8 cellular contexts compared by ENCODE assay signal in the genomic region with DNA sequence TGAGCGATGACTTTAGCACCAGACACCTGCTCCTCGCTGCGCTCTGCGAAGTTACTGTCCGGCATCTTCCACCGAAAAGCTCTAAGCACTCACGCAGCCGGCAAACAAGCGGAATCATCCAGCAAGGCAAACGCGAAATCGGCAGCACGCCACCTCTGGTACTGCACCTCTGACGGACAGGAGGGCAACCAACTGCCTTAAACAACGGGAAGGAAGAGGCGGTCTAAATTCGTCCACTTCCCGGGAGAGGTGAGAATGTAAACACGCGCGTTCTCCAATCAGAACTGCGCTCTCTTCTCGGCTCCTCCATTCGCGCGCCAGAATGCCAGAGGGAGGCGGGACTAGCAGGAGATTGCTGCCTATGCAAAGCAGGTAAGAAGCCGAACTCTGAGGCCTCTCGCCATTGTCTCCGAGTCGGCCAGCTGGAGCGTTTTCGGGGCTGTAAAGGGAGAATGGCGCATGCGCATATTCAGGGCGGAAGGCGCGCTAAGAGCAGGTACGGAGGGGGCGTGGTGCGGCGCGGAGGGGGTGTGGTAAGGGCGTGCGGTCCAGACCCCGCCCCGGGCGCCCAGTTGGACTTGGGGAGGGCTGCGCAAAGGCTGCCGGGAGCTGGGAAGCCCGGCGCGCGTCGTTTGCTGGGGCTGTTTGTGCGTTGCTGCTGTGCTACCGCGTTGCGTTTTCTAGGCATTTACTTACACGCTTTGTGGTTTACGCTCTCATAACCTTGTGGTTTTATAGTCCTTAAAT. TPM values are rescaled to one million over a fixed set of nuclear protein-coding genes. Genes with fewer than 3 reads are reported as not detected.
DNase-seq lines count a peak whose midpoint lies in the region; ATAC-seq, FAIRE-seq and TF ChIP-seq lines count a peak whose summit lies in the region.

A gene with protein sequence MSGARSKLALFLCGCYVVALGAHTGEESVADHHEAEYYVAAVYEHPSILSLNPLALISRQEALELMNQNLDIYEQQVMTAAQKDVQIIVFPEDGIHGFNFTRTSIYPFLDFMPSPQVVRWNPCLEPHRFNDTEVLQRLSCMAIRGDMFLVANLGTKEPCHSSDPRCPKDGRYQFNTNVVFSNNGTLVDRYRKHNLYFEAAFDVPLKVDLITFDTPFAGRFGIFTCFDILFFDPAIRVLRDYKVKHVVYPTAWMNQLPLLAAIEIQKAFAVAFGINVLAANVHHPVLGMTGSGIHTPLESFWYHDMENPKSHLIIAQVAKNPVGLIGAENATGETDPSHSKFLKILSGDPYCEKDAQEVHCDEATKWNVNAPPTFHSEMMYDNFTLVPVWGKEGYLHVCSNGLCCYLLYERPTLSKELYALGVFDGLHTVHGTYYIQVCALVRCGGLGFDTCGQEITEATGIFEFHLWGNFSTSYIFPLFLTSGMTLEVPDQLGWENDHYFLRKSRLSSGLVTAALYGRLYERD (plus strand): TSS at position 347 of the 747 bp plus-strand sequence. CDS start 33,695 bp downstream, outside the sequence.
Gene HACL1 (minus strand): TSS at position 171 of the 747 bp plus-strand sequence. CDS start 106 bp downstream, at position 65.

- no peak for FAIRE-seq in D721Med (lab: Jason Lieb, UNC)

- no peak for TF ChIP-seq CTCF in D721Med (IDR thresholded peaks at IDR 0.05; ENCODE audit: insufficient read depth, missing control alignments)
- peak; percentile 33 for TF ChIP-seq CTCF in fibroblast of the aortic adventitia (IDR thresholded peaks at IDR 0.05; ENCODE audit: insufficient read depth, low read length)
- peak; percentile 41 for TF ChIP-seq CTCF in neural progenitor cell (IDR thresholded peaks at IDR 0.05)

- H4K20me1 ChIP-seq in neural progenitor cell (ENCODE audit: low read depth): no peaks in the 10 kb centered on the region

- H2AFZ ChIP-seq in neural progenitor cell (replicated peaks): peak within 1 kb of the TSS; percentile 99

- H3K79me2 ChIP-seq in neural progenitor cell (ENCODE audit: low read depth): peaks cover 37% of the 10 kb centered on the region

- DNase-seq in D721Med (ENCODE audit: insufficient read length, low spot score): peak; percentile 50
- DNase-seq in activated T-cell treated with anti-CD3 and anti-CD28 coated beads, Interleukin-2, amount 50 U/mL, for 48 hours: peak; percentile 98
- DNase-seq in fibroblast of the aortic adventitia (ENCODE audit: low read depth): peak; percentile 99
- DNase-seq in neural progenitor cell (ENCODE audit: low spot score): peak; percentile 100
- no peak for DNase-seq in substantia nigra (lab: John Stamatoyannopoulos, UW)
- no peak for DNase-seq in nucleus accumbens (lab: John Stamatoyannopoulos, UW)

- H3K27ac Mint-ChIP-seq in neural progenitor cell: peak within 1 kb of the TSS; percentile 96

- peak; percentile 94 for ATAC-seq in GM21717 (IDR thresholded peaks at IDR 0.05; ENCODE audit: unreplicated experiment)

- peak within 1 kb of the TSS; percentile 90 for H3K9ac ChIP-seq in neural progenitor cell

- H3K4me3 Mint-ChIP-seq in neural progenitor cell: peak within 1 kb of the TSS; percentile 100

- H3K27me3 Mint-ChIP-seq in neural progenitor cell (ENCODE audit: insufficient read depth, low read depth): peaks cover 4% of the 10 kb centered on the region

- peaks cover 19% of the 10 kb centered on the region for H3K4me1 Mint-ChIP-seq in neural progenitor cell

- peaks cover 21% of the 10 kb centered on the region for H3K9me3 Mint-ChIP-seq in neural progenitor cell

- H3K27ac ChIP-seq in KOPT-K1 (ENCODE audit: low read depth, low read length, poor library complexity, severe bottlenecking) (peak within 1 kb of the TSS; percentile 88), neural progenitor cell (peak within 1 kb of the TSS; percentile 87), substantia nigra (ENCODE audit: low read depth, low read length, poor library complexity, severe bottlenecking) (peak within 1 kb of the TSS; percentile 91)

- H3K36me3 Mint-ChIP-seq in neural progenitor cell: peaks cover 14% of the 10 kb centered on the region

- H3K36me3 ChIP-seq in KOPT-K1 (ENCODE audit: insufficient read depth, low read length) (peaks cover 38% of the 10 kb centered on the region), neural progenitor cell (peaks cover 5% of the 10 kb centered on the region)

- H3K9me3 ChIP-seq in KOPT-K1 (ENCODE audit: insufficient read depth, low read length, poor library complexity, severe bottlenecking): peaks cover 17% of the 10 kb centered on the region
- peaks cover 4% of the 10 kb centered on the region for H3K9me3 ChIP-seq in neural progenitor cell (ENCODE audit: low read depth)

- no peaks in the 10 kb centered on the region for H3K27me3 ChIP-seq in neural progenitor cell

- peak within 1 kb of the TSS; percentile 90 for H3K4me2 ChIP-seq in neural progenitor cell

- peaks cover 6% of the 10 kb centered on the region for H3F3A ChIP-seq in neural progenitor cell (ENCODE audit: low read depth)

- H3K4me3 ChIP-seq in fibroblast of the aortic adventitia (ENCODE audit: low read depth, low read length) (peak within 1 kb of the TSS; percentile 100), neural progenitor cell (peak within 1 kb of the TSS; percentile 94)

- peaks cover 5% of the 10 kb centered on the region for H3K4me1 ChIP-seq in neural progenitor cell

RNA-seq across cellular contexts. Expression of the first gene that starts in this region (rescaled TPM):
- 19.7 and 38.8 TPM in 2 replicates for total RNA-seq in fibroblast of the aortic adventitia (ENCODE audit: low replicate concordance)
- total RNA-seq in neural progenitor cell (ENCODE audit: low replicate concordance): 11.7 and 16.0 TPM in 2 replicates

RNA-seq across cellular contexts. Expression of gene HACL1, which starts in this region (rescaled TPM):
- total RNA-seq in fibroblast of the aortic adventitia (ENCODE audit: low replicate concordance) (32.4 and 48.9 TPM in 2 replicates), neural progenitor cell (ENCODE audit: low replicate concordance) (38.8 and 48.6 TPM in 2 replicates)

Comparison
In these comparisons a context has a peak if more than half of its experiments do, and no peak if none do; other contexts are left out.
1. DNase-seq: peak in D721Med (single experiment), activated T-cell treated with anti-CD3 and anti-CD28 coated beads, Interleukin-2, amount 50 U/mL, for 48 hours (2 of 2), fibroblast of the aortic adventitia (single experiment) and neural progenitor cell (single experiment); none in substantia nigra (0 of 49) and nucleus accumbens (0 of 56).
2. Peak in every context shown above with its lines, with median percentiles within 50 percentile points of each other: H3K27ac ChIP-seq.